Comparison of ENCODE assay signal across 25 cellular contexts in the genomic region with DNA sequence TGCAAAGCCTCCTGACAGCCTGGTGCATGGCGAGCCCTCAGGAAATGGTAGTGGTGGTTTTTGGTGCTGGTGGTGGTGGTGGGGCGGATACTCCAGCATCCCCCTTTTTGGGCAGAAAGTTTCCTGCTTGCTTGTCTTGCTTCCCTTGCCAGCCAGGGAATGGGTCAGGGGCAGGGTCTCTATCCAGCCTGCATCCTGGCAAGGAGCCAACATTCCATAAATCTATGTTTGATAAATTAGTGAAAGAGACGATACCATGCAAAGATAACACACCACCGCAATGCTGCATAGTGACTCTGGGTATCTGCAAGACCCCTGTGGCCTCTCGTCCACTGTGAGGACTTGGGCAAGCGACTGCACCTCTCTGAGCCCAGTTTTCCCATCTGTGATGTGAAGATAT.
"Had no signal": no experiment of that assay in that cellular context is flagged by ENCODE, and none has a peak within 500 bp of the region (broad histone marks: within the 10 kb centered on the region; RNA-seq: fewer than 3 reads in every experiment).

No MANE protein-coding gene starts in this region.

- H3K36me3 ChIP-seq: esophagus muscularis mucosa, heart right ventricle, pancreas, prostate gland, right atrium auricular region, transverse colon, upper lobe of right lung, uterus had no signal

- H3K27ac ChIP-seq: esophagus muscularis mucosa, foreskin keratinocyte, heart right ventricle, pancreas, prostate gland, right atrium auricular region, transverse colon, upper lobe of right lung, uterus had no signal

- H3K27ac Mint-ChIP-seq: memory B cell; natural killer cell; stimulated activated naive B cell treated with anti-CD40 and anti-IgM and Interleukin-4, amounts not matched to agents 10 μg/mL and 1 μg/mL and 100 μg/mL, for 72 hours; stimulated activated naive CD8-positive, alpha-beta T cell treated with anti-CD3 and anti-CD28 coated beads, Interleukin-15, Interleukin-2, amounts not matched to agents 100 ng/mL and 50 ng/mL, for 24 hours had no signal

- DNase-seq: cerebellar nuclear complex; cortex of kidney; effector CD4-positive, alpha-beta T cell; foreskin keratinocyte; glutamatergic neuron; heart right ventricle; hippocampal formation; kidney glomerular epithelial cell; left colon; natural killer cell; occipital lobe; pancreas; small intestine; stimulated activated CD4-positive, alpha-beta T cell treated with anti-CD3 and anti-CD28 coated beads, Interleukin-15, amount 100 ng/mL, for 24 hours; stimulated activated CD4-positive, alpha-beta T cell treated with anti-CD3 and anti-CD28 coated beads, Interleukin-2, amount 100 ng/mL, for 48 hours; stimulated activated naive B cell treated with anti-CD40 and anti-IgM and Interleukin-4, amounts not matched to agents 10 μg/mL and 1 μg/mL and 100 μg/mL, for 72 hours; transverse colon; upper lobe of right lung; uterus had no signal

- H3K27me3 ChIP-seq: esophagus muscularis mucosa, pancreas, right atrium auricular region, transverse colon, upper lobe of right lung, uterus had no signal

- H3K36me3 Mint-ChIP-seq: memory B cell; natural killer cell; stimulated activated naive B cell treated with anti-CD40 and anti-IgM and Interleukin-4, amounts not matched to agents 10 μg/mL and 1 μg/mL and 100 μg/mL, for 72 hours had no signal

- H3K9me3 Mint-ChIP-seq: natural killer cell; stimulated activated naive B cell treated with anti-CD40 and anti-IgM and Interleukin-4, amounts not matched to agents 10 μg/mL and 1 μg/mL and 100 μg/mL, for 72 hours; stimulated activated naive CD8-positive, alpha-beta T cell treated with anti-CD3 and anti-CD28 coated beads, Interleukin-15, Interleukin-2, amounts not matched to agents 100 ng/mL and 50 ng/mL, for 24 hours had no signal

- H3K4me1 Mint-ChIP-seq: memory B cell; stimulated activated naive B cell treated with anti-CD40 and anti-IgM and Interleukin-4, amounts not matched to agents 10 μg/mL and 1 μg/mL and 100 μg/mL, for 72 hours had no signal

- H3K4me3 Mint-ChIP-seq: memory B cell; natural killer cell; stimulated activated naive B cell treated with anti-CD40 and anti-IgM and Interleukin-4, amounts not matched to agents 10 μg/mL and 1 μg/mL and 100 μg/mL, for 72 hours; stimulated activated naive CD8-positive, alpha-beta T cell treated with anti-CD3 and anti-CD28 coated beads, Interleukin-15, Interleukin-2, amounts not matched to agents 100 ng/mL and 50 ng/mL, for 24 hours had no signal

- H3K4me1 ChIP-seq: foreskin keratinocyte, prostate gland, right atrium auricular region, transverse colon, upper lobe of right lung, uterus had no signal

- H3K9me3 ChIP-seq: esophagus muscularis mucosa, heart right ventricle, pancreas, prostate gland, right atrium auricular region, transverse colon, upper lobe of right lung, uterus had no signal

- ATAC-seq: foreskin keratinocyte; heart right ventricle; left colon; natural killer cell; pancreas; stimulated activated naive B cell treated with anti-CD40 and anti-IgM and Interleukin-4, amounts not matched to agents 10 μg/mL and 1 μg/mL and 100 μg/mL, for 72 hours; upper lobe of right lung had no signal

- H3K4me3 ChIP-seq: esophagus muscularis mucosa, heart right ventricle, lung, pancreas, prostate gland, right atrium auricular region, transverse colon, upper lobe of right lung, uterus had no signal
